ENCODE assay signal across 1 cellular context in the genomic region with DNA sequence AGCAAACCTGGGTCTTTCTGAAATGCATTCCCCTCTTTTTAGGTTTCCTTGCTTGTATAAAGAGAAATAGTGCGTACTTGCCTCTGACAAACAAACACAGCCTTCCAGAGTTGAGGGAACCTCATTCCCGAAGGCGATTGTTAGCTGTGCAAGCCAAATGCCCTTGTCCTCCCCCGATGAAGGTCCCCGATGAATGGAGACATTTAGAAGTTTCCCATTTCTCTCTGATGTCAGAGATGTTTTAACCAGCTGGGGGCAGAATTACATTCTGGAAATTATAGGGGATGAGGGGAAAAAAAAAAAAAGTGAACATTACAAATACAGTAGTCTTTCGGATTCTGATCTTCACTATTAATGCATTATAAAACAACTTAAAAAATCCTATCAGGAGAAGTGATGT.
TF ChIP-seq lines count a peak whose summit lies in the region.

No MANE protein-coding gene starts in this region.

TF ChIP-seq in K562, 482 proteins besides CTCF, POLR2A, EP300 and RAD21 (continued from another document):
- no peak for TF ChIP-seq HDAC3 (IDR thresholded peaks at IDR 0.05; ENCODE audit: borderline replicate concordance, partially characterized antibody)
